Comparison of ENCODE assay signal across 8 cellular contexts in genomic region chr16:57284952-57285263, GRCh38. TPM values are rescaled to one million over a fixed set of nuclear protein-coding genes. Genes with fewer than 3 reads are reported as not detected.
DNase-seq lines count a peak whose midpoint lies in the region; ATAC-seq and TF ChIP-seq lines count a peak whose summit lies in the region.

No MANE protein-coding gene starts in this region.

- ATAC-seq in HG02623 (IDR thresholded peaks at IDR 0.05; ENCODE audit: unreplicated experiment) (no peak), GM21529 (IDR thresholded peaks at IDR 0.05; ENCODE audit: unreplicated experiment) (no peak)

- peaks cover 45% of the 10 kb centered on the region for H3K27me3 Mint-ChIP-seq in endodermal cell (ENCODE audit: insufficient read depth)
- H3K27me3 Mint-ChIP-seq in neural crest cell (ENCODE audit: low read depth), result peaks cover 48% of the 10 kb centered on the region

- H3K36me3 ChIP-seq in BLaER1 (no peaks in the 10 kb centered on the region), NT2/D1 (ENCODE audit: insufficient read depth, insufficient read length, low read length) (no peaks in the 10 kb centered on the region), endodermal cell (ENCODE audit: control insufficient read depth, insufficient read depth, low read length) (no peaks in the 10 kb centered on the region)

- H3K9ac ChIP-seq in BLaER1 (peak overlapping the region; percentile 71; the same call in 1 of the 2 replicates), NT2/D1 (ENCODE audit: insufficient read length, low read depth) (peak overlapping the region; percentile 86), endodermal cell (ENCODE audit: extremely low read depth, low read length, poor library complexity, severe bottlenecking) (peak overlapping the region; percentile 55)

- DNase-seq in NT2/D1 (ENCODE audit: low read depth, low spot score), result no peak
- DNase-seq in endodermal cell, result no peak
- DNase-seq in neural crest cell (ENCODE audit: low read depth, low spot score), result no peak
- no peak for DNase-seq in HCEC 1CT
- DNase-seq in NCI-H1930 (lab: John Stamatoyannopoulos, UW), result no peak

- no peaks in the 10 kb centered on the region for H3K9me3 Mint-ChIP-seq in endodermal cell
- H3K9me3 Mint-ChIP-seq in neural crest cell, result no peaks in the 10 kb centered on the region

- H3K27me3 ChIP-seq in BLaER1, result peaks cover 27% of the 10 kb centered on the region
- H3K27me3 ChIP-seq in NT2/D1 (ENCODE audit: insufficient read depth, insufficient read length), result peaks cover 32% of the 10 kb centered on the region
- peaks cover 19% of the 10 kb centered on the region for H3K27me3 ChIP-seq in endodermal cell (ENCODE audit: control insufficient read depth, insufficient read depth, low read length, poor library complexity, severe bottlenecking)

- H3K27ac Mint-ChIP-seq in endodermal cell, result no peak overlapping the region
- no peak overlapping the region for H3K27ac Mint-ChIP-seq in neural crest cell (ENCODE audit: unreplicated experiment)

- no peaks in the 10 kb centered on the region for H4K20me1 ChIP-seq in BLaER1

- H3K9me3 ChIP-seq in BLaER1 (no peaks in the 10 kb centered on the region), NT2/D1 (ENCODE audit: insufficient read depth, low read length) (no peaks in the 10 kb centered on the region), endodermal cell (ENCODE audit: control insufficient read depth, low read length) (no peaks in the 10 kb centered on the region)

- no peak for TF ChIP-seq CTCF in endodermal cell (conservative IDR thresholded peaks at IDR 0.05)
- TF ChIP-seq CTCF in neural crest cell (conservative IDR thresholded peaks at IDR 0.05), result no peak

- H3K4me1 ChIP-seq in BLaER1 (peaks cover 30% of the 10 kb centered on the region), NT2/D1 (ENCODE audit: insufficient read depth, insufficient read length) (peaks cover 8% of the 10 kb centered on the region), endodermal cell (ENCODE audit: control insufficient read depth, insufficient read depth, low read length) (no peaks in the 10 kb centered on the region)

- peak overlapping the region; percentile 14; the same call in 1 of the 2 replicates for H3K27ac ChIP-seq in BLaER1
- H3K27ac ChIP-seq in endodermal cell (ENCODE audit: low read depth, low read length), result no peak overlapping the region

- H3K4me2 ChIP-seq in BLaER1, result peak overlapping the region; percentile 94

- H3K4me3 ChIP-seq in BLaER1 (peak overlapping the region; percentile 73), NT2/D1 (ENCODE audit: insufficient read length, low read depth) (peak overlapping the region; percentile 70), endodermal cell (ENCODE audit: low read length) (peak overlapping the region; percentile 80)

- WGBS in endodermal cell (ENCODE audit: insufficient coverage in 1 of 2, insufficient read length in 1 of 2), 2 experiments, result 12 to 16% methylated on average over 3 to 19 of the region's 19 CpGs

- H3K4me3 Mint-ChIP-seq in endodermal cell (peak overlapping the region; percentile 66), neural crest cell (peak overlapping the region; percentile 73)

- H3K4me1 Mint-ChIP-seq in endodermal cell, result peaks cover 11% of the 10 kb centered on the region
- peaks cover 7% of the 10 kb centered on the region for H3K4me1 Mint-ChIP-seq in neural crest cell

- H3K36me3 Mint-ChIP-seq in endodermal cell (ENCODE audit: low read depth) (no peaks in the 10 kb centered on the region), neural crest cell (ENCODE audit: low read depth) (no peaks in the 10 kb centered on the region)

RNA-seq across cellular contexts. Expression of gene PLLP, which starts 0.4 kb away (rescaled TPM):
- total RNA-seq in endodermal cell (1 to 10 TPM; 5.9 to 9.1 TPM), neural crest cell (0.79 and 0.84 TPM in 2 replicates)
- polyA plus RNA-seq in endodermal cell (2013, experiment 1 of 2), result 2.1 TPM
- polyA plus RNA-seq in endodermal cell (2013, experiment 2 of 2), result 2.4 TPM

RNA-seq across cellular contexts. Expression of gene ARL2BP, which starts 39.8 kb away (rescaled TPM):
- total RNA-seq in endodermal cell, result 10 to 100 TPM; 22.6 to 31.3 TPM
- 60.5 TPM for polyA plus RNA-seq in endodermal cell (2013, experiment 1 of 2)
- 63.1 TPM for polyA plus RNA-seq in endodermal cell (2013, experiment 2 of 2)
- 62.6 and 63.9 TPM in 2 replicates for total RNA-seq in neural crest cell
